In genomic region chr5:42806004-42806700, GRCh38 we compare ENCODE assay signal across 18 cellular contexts. TPM values are rescaled to one million over a fixed set of nuclear protein-coding genes. Genes with fewer than 3 reads are reported as not detected.
"Had no signal": no experiment of that assay in that cellular context is flagged by ENCODE, and none has a peak within 500 bp of the region (broad histone marks: within the 10 kb centered on the region; RNA-seq: fewer than 3 reads in every experiment).

No MANE protein-coding gene starts in this region.

- H3K27ac ChIP-seq: PC-9 had no signal

- H3K4me3 ChIP-seq: PC-9 had no signal

- H3K4me2 ChIP-seq: PC-9 had no signal

- H2AFZ ChIP-seq: PC-9 had no signal

- DNase-seq: activated CD4-positive, alpha-beta T cell treated with anti-CD3 and anti-CD28 coated beads, Interleukin-2, amount 10 ng/mL, durations not matched to agents 24 days and 14 days; activated CD4-positive, alpha-beta T cell treated with anti-CD3 and anti-CD28 coated beads, Interleukin-2, amount 50 U/mL, for 48 hours; activated CD4-positive, CD25-positive, alpha-beta regulatory T cell treated with anti-CD3 and anti-CD28 coated beads, Interleukin-2, amount 50 U/mL, for 72 hours; activated CD8-positive, alpha-beta memory T cell treated with anti-CD3 and anti-CD28 coated beads, Interleukin-2, amount 10 ng/mL, durations not matched to agents 7 days and 5 days; activated effector memory CD4-positive, alpha-beta T cell treated with anti-CD3 and anti-CD28 coated beads, Interleukin-2, amount 50 U/mL, for 16 hours; activated naive CD4-positive, alpha-beta T cell treated with Interleukin-2 at 50 U/mL for 16 hours; activated T-cell treated with anti-CD3 and anti-CD28 coated beads, Interleukin-2, amount 50 U/mL, for 24 hours; amygdala; Karpas-422; NCI-H1105 treated with DMSO at 0.1 percent for 48 hours; NCI-H1436 treated with DMSO at 0.1 percent for 48 hours; NCI-H187; NCI-H2081; NCI-H510A treated with DMSO at 0.1 percent for 48 hours; PC-9; SIG-M5; T-helper 17 cell; T-helper 9 cell had no signal

RNA-seq across cellular contexts. Expression of gene SELENOP, which starts 5.5 kb away (rescaled TPM):
- total RNA-seq: activated CD4-positive, alpha-beta T cell treated with anti-CD3 and anti-CD28 coated beads, Interleukin-2, amount 10 ng/mL, durations not matched to agents 24 days and 14 days had no signal
